1 cellular context compared by ENCODE assay signal in the genomic region with DNA sequence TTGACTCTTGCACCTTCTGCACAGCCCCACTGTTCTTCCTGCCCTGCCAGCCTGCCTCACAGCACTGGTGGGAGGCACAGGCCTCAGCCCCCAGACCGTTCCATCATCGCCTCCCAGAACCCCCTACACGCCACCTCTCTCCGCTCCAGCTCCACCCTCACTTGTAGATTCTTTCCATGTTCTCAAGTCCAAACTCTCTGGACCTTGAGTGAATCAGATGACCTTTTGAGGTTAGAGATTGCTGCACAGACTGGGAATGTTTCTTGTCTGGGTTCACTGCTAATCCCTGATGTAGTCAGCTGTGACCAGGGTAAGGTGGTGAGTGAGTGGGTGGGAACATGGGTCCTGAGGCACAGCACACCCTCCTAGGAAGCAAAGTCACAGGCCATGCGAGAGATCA.
TF ChIP-seq lines count a peak whose summit lies in the region.

No MANE protein-coding gene starts in this region.

TF ChIP-seq in SK-N-SH, 30 proteins besides CTCF, POLR2A, EP300 and RAD21 (continued from another document):
- TF ChIP-seq, protein P1, sequence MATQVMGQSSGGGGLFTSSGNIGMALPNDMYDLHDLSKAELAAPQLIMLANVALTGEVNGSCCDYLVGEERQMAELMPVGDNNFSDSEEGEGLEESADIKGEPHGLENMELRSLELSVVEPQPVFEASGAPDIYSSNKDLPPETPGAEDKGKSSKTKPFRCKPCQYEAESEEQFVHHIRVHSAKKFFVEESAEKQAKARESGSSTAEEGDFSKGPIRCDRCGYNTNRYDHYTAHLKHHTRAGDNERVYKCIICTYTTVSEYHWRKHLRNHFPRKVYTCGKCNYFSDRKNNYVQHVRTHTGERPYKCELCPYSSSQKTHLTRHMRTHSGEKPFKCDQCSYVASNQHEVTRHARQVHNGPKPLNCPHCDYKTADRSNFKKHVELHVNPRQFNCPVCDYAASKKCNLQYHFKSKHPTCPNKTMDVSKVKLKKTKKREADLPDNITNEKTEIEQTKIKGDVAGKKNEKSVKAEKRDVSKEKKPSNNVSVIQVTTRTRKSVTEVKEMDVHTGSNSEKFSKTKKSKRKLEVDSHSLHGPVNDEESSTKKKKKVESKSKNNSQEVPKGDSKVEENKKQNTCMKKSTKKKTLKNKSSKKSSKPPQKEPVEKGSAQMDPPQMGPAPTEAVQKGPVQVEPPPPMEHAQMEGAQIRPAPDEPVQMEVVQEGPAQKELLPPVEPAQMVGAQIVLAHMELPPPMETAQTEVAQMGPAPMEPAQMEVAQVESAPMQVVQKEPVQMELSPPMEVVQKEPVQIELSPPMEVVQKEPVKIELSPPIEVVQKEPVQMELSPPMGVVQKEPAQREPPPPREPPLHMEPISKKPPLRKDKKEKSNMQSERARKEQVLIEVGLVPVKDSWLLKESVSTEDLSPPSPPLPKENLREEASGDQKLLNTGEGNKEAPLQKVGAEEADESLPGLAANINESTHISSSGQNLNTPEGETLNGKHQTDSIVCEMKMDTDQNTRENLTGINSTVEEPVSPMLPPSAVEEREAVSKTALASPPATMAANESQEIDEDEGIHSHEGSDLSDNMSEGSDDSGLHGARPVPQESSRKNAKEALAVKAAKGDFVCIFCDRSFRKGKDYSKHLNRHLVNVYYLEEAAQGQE (IDR thresholded peaks at IDR 0.05; ENCODE audit: low read depth, low read length) = no peak
- TF ChIP-seq GATA2 (CRISPR knock-in tag; IDR thresholded peaks at IDR 0.05) (no peak), CHD2 (IDR thresholded peaks at IDR 0.05; ENCODE audit: low read length, partially characterized antibody) (no peak), RCOR1 (IDR thresholded peaks at IDR 0.05; ENCODE audit: low read length) (no peak), NRF1 (IDR thresholded peaks at IDR 0.05; ENCODE audit: low read depth, low read length) (no peak), POLR2AphosphoS5 (IDR thresholded peaks at IDR 0.05; ENCODE audit: low read depth, low read length) (no peak)
- TF ChIP-seq, protein P2, sequence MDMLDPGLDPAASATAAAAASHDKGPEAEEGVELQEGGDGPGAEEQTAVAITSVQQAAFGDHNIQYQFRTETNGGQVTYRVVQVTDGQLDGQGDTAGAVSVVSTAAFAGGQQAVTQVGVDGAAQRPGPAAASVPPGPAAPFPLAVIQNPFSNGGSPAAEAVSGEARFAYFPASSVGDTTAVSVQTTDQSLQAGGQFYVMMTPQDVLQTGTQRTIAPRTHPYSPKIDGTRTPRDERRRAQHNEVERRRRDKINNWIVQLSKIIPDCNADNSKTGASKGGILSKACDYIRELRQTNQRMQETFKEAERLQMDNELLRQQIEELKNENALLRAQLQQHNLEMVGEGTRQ (IDR thresholded peaks at IDR 0.05; ENCODE audit: borderline replicate concordance, low read depth, low read length) = no peak
